1 cellular context compared by ENCODE assay signal in the genomic region with DNA sequence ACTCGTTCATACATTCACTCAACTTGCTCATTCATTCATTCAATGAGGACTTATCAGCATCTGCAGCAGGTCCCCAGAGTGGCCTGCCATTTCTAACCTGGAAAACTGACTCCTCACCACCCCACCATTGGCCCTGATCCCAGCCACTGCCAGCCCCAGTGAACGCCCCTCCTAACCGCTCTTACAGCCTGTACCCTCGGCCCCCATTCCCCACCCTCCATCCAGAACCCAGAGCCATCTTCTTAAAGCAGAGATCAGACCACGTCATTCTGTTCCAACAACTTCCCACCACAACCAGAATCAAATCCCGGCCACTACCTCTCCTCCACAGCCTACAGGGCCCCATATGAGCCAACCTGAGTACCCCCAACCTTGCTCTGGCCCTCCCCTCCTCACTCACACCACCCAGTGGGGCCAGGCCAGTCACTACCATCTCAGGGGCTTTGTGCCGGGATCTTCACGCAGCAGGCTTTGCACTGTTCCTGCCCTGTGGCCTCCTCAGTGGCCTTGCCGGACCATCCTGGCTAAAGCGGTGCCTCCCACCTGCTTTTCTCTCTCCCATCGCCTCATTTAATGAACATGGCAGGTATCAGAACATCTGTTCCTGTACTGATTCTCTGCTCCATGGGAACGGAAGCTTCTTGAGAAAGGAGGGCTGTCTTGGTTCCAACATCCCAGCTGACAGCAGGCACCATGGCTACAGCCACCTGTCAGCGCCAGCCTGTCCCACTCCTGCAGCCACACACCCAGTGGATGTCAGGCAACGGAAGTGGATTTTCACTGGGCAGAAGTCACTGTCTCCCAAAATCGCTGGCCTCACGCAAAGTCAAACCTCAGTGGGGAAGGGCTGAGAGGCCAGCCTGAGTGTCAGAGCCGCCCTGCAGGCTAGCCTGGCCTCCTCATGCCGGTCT.
TF ChIP-seq lines count a peak whose summit lies in the region.

No MANE protein-coding gene starts in this region.

TF ChIP-seq in GM12878, 131 proteins besides CTCF, POLR2A, EP300 and RAD21:
- TF ChIP-seq, protein P1, sequence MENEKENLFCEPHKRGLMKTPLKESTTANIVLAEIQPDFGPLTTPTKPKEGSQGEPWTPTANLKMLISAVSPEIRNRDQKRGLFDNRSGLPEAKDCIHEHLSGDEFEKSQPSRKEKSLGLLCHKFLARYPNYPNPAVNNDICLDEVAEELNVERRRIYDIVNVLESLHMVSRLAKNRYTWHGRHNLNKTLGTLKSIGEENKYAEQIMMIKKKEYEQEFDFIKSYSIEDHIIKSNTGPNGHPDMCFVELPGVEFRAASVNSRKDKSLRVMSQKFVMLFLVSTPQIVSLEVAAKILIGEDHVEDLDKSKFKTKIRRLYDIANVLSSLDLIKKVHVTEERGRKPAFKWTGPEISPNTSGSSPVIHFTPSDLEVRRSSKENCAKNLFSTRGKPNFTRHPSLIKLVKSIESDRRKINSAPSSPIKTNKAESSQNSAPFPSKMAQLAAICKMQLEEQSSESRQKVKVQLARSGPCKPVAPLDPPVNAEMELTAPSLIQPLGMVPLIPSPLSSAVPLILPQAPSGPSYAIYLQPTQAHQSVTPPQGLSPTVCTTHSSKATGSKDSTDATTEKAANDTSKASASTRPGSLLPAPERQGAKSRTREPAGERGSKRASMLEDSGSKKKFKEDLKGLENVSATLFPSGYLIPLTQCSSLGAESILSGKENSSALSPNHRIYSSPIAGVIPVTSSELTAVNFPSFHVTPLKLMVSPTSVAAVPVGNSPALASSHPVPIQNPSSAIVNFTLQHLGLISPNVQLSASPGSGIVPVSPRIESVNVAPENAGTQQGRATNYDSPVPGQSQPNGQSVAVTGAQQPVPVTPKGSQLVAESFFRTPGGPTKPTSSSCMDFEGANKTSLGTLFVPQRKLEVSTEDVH (IDR thresholded peaks at IDR 0.05; ENCODE audit: low read depth, partially characterized antibody) = no peak
- no peak for TF ChIP-seq BACH1 (IDR thresholded peaks at IDR 0.05; ENCODE audit: borderline replicate concordance)
- no peak for TF ChIP-seq EZH2 (IDR thresholded peaks at IDR 0.05; ENCODE audit: borderline replicate concordance, control insufficient read depth, low read depth, low read length)
